Comparison of ENCODE assay signal across 8 cellular contexts in the genomic region with DNA sequence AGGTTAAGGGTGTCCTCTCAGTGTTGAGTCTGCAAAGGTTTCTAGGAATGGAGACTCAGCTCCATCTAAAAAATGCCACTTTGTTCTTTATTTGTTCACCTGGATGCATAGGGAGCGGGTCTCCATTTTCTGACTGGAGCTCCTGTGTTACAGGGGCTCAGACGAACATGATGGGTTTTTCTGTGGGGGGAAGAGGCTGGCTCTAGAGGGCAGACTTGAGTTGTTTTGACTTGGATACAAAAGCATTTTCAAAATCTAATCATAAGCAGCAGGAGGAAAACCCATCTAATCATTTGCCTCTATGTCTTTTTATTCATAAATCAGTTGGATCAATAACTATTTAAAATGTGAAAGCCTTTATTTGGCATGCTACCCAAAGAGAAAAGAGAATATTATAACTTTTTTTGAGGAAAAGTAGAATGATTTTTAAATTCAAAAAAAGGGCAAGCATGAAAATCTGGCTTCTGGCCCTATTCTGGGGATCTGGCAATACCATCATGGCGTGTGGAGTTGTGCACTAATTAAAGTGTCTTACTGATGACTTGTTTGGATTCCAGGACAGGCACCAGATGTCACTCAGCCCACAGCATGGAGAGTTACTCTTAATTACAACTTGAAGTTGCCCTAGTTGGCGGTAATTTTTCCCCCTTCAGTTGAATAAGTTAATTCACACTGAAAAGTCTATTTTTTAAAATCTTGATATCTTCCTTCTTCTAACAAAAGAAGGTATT.
A peak's percentile ranks its signal among the peaks of the same experiment; 100 is the strongest.
DNase-seq lines count a peak whose midpoint lies in the region; ATAC-seq and TF ChIP-seq lines count a peak whose summit lies in the region.

No MANE protein-coding gene starts in this region.

- no peaks in the 10 kb centered on the region for H3K4me1 Mint-ChIP-seq in type B pancreatic cell (ENCODE audit: unreplicated experiment)

- peaks cover 3% of the 10 kb centered on the region for H3K27me3 Mint-ChIP-seq in type B pancreatic cell

- H3K4me2 ChIP-seq in OCI-LY3 (ENCODE audit: low read length): peak overlapping the region; percentile 29

- no peaks in the 10 kb centered on the region for H4K20me1 ChIP-seq in OCI-LY3 (ENCODE audit: insufficient read depth, low read length)

- H3K27ac ChIP-seq in breast epithelium (no peak overlapping the region), OCI-LY3 (ENCODE audit: low read length) (no peak overlapping the region)

- H3K4me1 ChIP-seq in breast epithelium (no peaks in the 10 kb centered on the region), OCI-LY3 (ENCODE audit: low read length) (peaks cover 5% of the 10 kb centered on the region; the same call in 1 of the 2 replicates)

- no peak overlapping the region for H3K27ac Mint-ChIP-seq in type B pancreatic cell

- no peaks in the 10 kb centered on the region for H3K9me3 Mint-ChIP-seq in type B pancreatic cell

- H3K9me3 ChIP-seq in breast epithelium (no peaks in the 10 kb centered on the region), OCI-LY3 (ENCODE audit: insufficient read depth, low read length) (no peaks in the 10 kb centered on the region)

- no peak overlapping the region for H3K9ac ChIP-seq in OCI-LY3 (ENCODE audit: low read length)

- TF ChIP-seq POLR2A in breast epithelium (IDR thresholded peaks at IDR 0.05): no peak

- no peak for ATAC-seq in HG03469 (IDR thresholded peaks at IDR 0.05; ENCODE audit: unreplicated experiment)
- ATAC-seq in GM21423 (IDR thresholded peaks at IDR 0.05; ENCODE audit: unreplicated experiment): no peak

- H2AFZ ChIP-seq in OCI-LY3 (ENCODE audit: low read depth, low read length): no peak overlapping the region

- TF ChIP-seq CTCF in breast epithelium (IDR thresholded peaks at IDR 0.05): no peak
- TF ChIP-seq CTCF in OCI-LY3 (IDR thresholded peaks at IDR 0.05; ENCODE audit: low read depth, low read length): peak; percentile 62
- TF ChIP-seq CTCF in foreskin fibroblast (IDR thresholded peaks at IDR 0.05; ENCODE audit: low read depth, low read length): peak; percentile 26
- peak; percentile 72 for TF ChIP-seq CTCF in type B pancreatic cell (conservative IDR thresholded peaks at IDR 0.05)

- in situ Hi-C loops in T47D (cut with HindIII; ENCODE audit: low pct_unique_long_range_greater_than_20kb, low sequenced_read_pairs): no loop called here

- intact Hi-C loops in breast epithelium (cut with DNase I; ENCODE audit: low total_unique reads): no loop called here

- no peak overlapping the region for H3K4me3 ChIP-seq in breast epithelium
- no peak overlapping the region for H3K4me3 ChIP-seq in OCI-LY3 (ENCODE audit: low read length)
- no peak overlapping the region for H3K4me3 ChIP-seq in foreskin fibroblast (ENCODE audit: low read depth in 1 of 2, low read length in 2 of 2)

- H3K4me3 Mint-ChIP-seq in type B pancreatic cell: no peak overlapping the region

- H3K36me3 ChIP-seq in breast epithelium (no peaks in the 10 kb centered on the region), OCI-LY3 (replicated peaks; ENCODE audit: low read depth, low read length) (no peaks in the 10 kb centered on the region)

- H3K36me3 Mint-ChIP-seq in type B pancreatic cell: no peaks in the 10 kb centered on the region

- H3K79me2 ChIP-seq in OCI-LY3 (ENCODE audit: low read length): no peaks in the 10 kb centered on the region

- DNase-seq in T47D (ENCODE audit: low read depth in 1 of 2, low spot score in 1 of 2): peak; percentile 46 to 63
- no peak for DNase-seq in breast epithelium (ENCODE audit: low spot score in 2 of 2)
- no peak for DNase-seq in foreskin fibroblast
- no peak for DNase-seq in type B pancreatic cell (ENCODE audit: extremely low spot score, unreplicated experiment)
- DNase-seq in SIG-M5 (lab: John Stamatoyannopoulos, UW): no peak

- H3K27me3 ChIP-seq in breast epithelium (no peaks in the 10 kb centered on the region), OCI-LY3 (ENCODE audit: low read depth, low read length) (no peaks in the 10 kb centered on the region)

Comparison
In these comparisons a context has a peak if more than half of its experiments do, and no peak if none do; other contexts are left out.
1. DNase-seq: peak in T47D (2 of 2); none in breast epithelium (0 of 2), foreskin fibroblast (0 of 2), type B pancreatic cell (single experiment) and SIG-M5 (single experiment).
2. CTCF ChIP-seq: peak in OCI-LY3 (single experiment), foreskin fibroblast (single experiment) and type B pancreatic cell (single experiment); none in breast epithelium (0 of 3).